34 cellular contexts compared by ENCODE assay signal in the genomic region with DNA sequence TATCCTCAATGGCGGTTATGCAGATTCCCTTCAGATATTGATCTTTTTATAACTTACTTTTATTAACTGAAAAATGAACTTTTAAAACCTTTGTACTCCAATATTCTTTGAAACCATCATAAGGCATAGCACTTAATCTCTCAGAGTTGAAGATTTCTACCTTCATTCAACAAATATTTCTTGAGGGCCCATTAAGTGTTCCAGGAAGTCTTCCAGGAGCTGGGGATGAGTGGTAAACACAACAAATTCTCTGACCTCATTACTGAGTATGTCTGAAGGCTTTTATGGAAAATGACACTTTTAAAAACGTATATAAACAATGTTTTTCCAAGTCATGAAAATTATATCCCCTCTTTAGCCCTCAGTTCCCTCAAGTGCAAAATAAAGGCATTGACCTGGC.
"Had no signal": no experiment of that assay in that cellular context is flagged by ENCODE, and none has a peak within 500 bp of the region (broad histone marks: within the 10 kb centered on the region; RNA-seq: fewer than 3 reads in every experiment).

No MANE protein-coding gene starts in this region.

- ATAC-seq: activated CD4-positive, alpha-beta T cell treated with anti-CD3 and anti-CD28 coated beads for 36 hours; activated CD4-positive, CD25-positive, alpha-beta regulatory T cell treated with anti-CD3 and anti-CD28 coated beads, Interleukin-2, amount 50 U/mL, for 24 hours; activated CD8-positive, alpha-beta memory T cell treated with anti-CD3 and anti-CD28 coated beads, Interleukin-2, amount 10 ng/mL, durations not matched to agents 7 days and 5 days; activated CD8-positive, alpha-beta T cell treated with anti-CD3 and anti-CD28 coated beads, Interleukin-2, amount 10 ng/mL, durations not matched to agents 7 days and 5 days; activated naive CD4-positive, alpha-beta T cell treated with anti-CD3 and anti-CD28 coated beads, Interleukin-2, amount 50 U/mL, for 72 hours; body of pancreas had no signal

- H3K27ac ChIP-seq: adrenal gland, body of pancreas, brain microvascular endothelial cell, breast epithelium, VCaP had no signal

- H3K27me3 ChIP-seq: adrenal gland, body of pancreas, brain microvascular endothelial cell, breast epithelium had no signal

- DNase-seq: activated B cell treated with CpG ODN at 0.5 μM for 24 hours; activated CD4-positive, alpha-beta memory T cell treated with anti-CD3 and anti-CD28 coated beads, Interleukin-2, amount 10 ng/mL, durations not matched to agents 7 days and 5 days; activated CD4-positive, alpha-beta T cell treated with anti-CD3 and anti-CD28 coated beads for 1 hour; activated CD4-positive, alpha-beta T cell treated with anti-CD3 and anti-CD28 coated beads for 36 hours; activated CD4-positive, alpha-beta T cell treated with anti-CD3 and anti-CD28 coated beads for 48 hours; activated CD4-positive, alpha-beta T cell treated with anti-CD3 and anti-CD28 coated beads, Interleukin-2, amount 10 ng/mL, durations not matched to agents 7 days and 5 days; activated CD4-positive, alpha-beta T cell treated with anti-CD3 and anti-CD28 coated beads, Interleukin-2, amount 50 U/mL, for 48 hours; activated CD8-positive, alpha-beta memory T cell treated with anti-CD3 and anti-CD28 coated beads for 24 hours; activated CD8-positive, alpha-beta memory T cell treated with anti-CD3 and anti-CD28 coated beads, Interleukin-2, amount 10 ng/mL, durations not matched to agents 7 days and 5 days; activated CD8-positive, alpha-beta memory T cell treated with anti-CD3 and anti-CD28 coated beads, Interleukin-2, amount 50 U/mL, for 48 hours; activated CD8-positive, alpha-beta T cell treated with anti-CD3 and anti-CD28 coated beads, Interleukin-2, amount 10 ng/mL, durations not matched to agents 7 days and 5 days; activated effector memory CD4-positive, alpha-beta T cell treated with anti-CD3 and anti-CD28 coated beads, Interleukin-2, amount 50 U/mL, for 16 hours; activated gamma-delta T cell treated with Interleukin-2 at 50 U/mL for 16 hours; activated naive CD4-positive, alpha-beta T cell; activated naive CD4-positive, alpha-beta T cell treated with anti-CD3 and anti-CD28 coated beads for 36 hours; activated naive CD4-positive, alpha-beta T cell treated with anti-CD3 and anti-CD28 coated beads, Interleukin-2, amount 50 U/mL, for 16 hours; activated naive CD8-positive, alpha-beta T cell treated with anti-CD3 and anti-CD28 coated beads for 36 hours; activated T-cell treated with anti-CD3 and anti-CD28 coated beads, Interleukin-2, amount 50 U/mL, for 24 hours; activated T-cell treated with anti-CD3 and anti-CD28 coated beads, Interleukin-2, amount 50 U/mL, for 48 hours; adrenal gland; amniotic stem cell; aorta; body of pancreas; brain microvascular endothelial cell; central memory CD4-positive, alpha-beta T cell; T-helper 1 cell; T-helper 2 cell; T-helper 9 cell had no signal

- H3K4me1 ChIP-seq: adrenal gland, body of pancreas, breast epithelium had no signal

- FAIRE-seq: astrocyte, TTC549 had no signal

- H3K36me3 ChIP-seq: adrenal gland, brain microvascular endothelial cell, breast epithelium had no signal

- H3K9me3 ChIP-seq: body of pancreas had no signal

- H3K4me3 ChIP-seq: adrenal gland, body of pancreas, breast epithelium had no signal
